1 cellular context compared by ENCODE assay signal in the genomic region with DNA sequence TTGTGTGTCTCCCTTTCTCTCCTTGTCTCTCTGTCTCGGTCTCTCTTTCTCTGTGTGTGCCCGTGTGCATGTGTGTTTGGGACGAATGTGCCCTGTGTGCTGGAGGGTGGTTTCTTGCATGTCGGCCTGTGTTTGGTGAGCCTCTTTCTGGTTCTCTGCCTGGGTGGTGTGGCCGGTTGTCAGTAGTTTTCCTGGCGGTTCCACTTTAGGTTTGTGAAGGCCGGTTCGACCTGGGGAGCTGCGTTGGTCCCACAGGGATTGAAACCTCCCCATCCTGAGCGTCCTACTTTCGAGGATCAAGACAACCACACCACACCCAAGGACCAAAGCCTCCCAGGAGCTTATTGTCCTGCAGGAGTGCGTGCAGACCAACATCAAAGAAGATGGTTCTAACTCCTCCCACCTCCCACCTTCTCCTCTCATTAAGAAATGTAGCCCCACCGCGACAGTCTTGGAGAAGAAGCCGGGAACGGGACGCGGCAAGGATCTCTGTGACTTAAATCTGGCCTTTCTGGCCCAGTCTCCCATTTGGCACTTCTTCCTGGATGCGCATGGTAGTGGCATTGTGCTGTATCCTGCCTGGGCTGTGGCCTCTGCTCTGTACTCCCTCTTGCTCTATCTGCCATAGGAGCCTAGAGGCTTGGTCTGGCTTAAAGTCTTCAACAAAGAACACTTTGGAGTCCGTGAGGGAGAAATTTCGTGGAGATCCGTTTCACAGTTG.
TF ChIP-seq lines count a peak whose summit lies in the region.

No MANE protein-coding gene starts in this region.

TF ChIP-seq in SK-N-SH treated with all-trans-retinoic acid at 6 μM for 48 hours, 23 proteins besides CTCF, POLR2A, EP300 and RAD21 (continued from another document):
- TF ChIP-seq, protein P1, sequence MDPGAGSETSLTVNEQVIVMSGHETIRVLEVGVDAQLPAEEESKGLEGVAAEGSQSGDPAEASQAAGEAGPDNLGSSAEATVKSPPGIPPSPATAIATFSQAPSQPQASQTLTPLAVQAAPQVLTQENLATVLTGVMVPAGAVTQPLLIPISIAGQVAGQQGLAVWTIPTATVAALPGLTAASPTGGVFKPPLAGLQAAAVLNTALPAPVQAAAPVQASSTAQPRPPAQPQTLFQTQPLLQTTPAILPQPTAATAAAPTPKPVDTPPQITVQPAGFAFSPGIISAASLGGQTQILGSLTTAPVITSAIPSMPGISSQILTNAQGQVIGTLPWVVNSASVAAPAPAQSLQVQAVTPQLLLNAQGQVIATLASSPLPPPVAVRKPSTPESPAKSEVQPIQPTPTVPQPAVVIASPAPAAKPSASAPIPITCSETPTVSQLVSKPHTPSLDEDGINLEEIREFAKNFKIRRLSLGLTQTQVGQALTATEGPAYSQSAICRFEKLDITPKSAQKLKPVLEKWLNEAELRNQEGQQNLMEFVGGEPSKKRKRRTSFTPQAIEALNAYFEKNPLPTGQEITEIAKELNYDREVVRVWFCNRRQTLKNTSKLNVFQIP (CRISPR knock-in tag; IDR thresholded peaks at IDR 0.05; ENCODE audit: borderline replicate concordance, low read depth), result no peak
- TF ChIP-seq ARNTL (CRISPR knock-in tag; IDR thresholded peaks at IDR 0.05; ENCODE audit: borderline replicate concordance, low read depth) (no peak), SNAI2 (CRISPR knock-in tag; IDR thresholded peaks at IDR 0.05) (no peak), PPARA (CRISPR knock-in tag; IDR thresholded peaks at IDR 0.05; ENCODE audit: borderline replicate concordance) (no peak), TCF4 (CRISPR knock-in tag; IDR thresholded peaks at IDR 0.05; ENCODE audit: borderline replicate concordance) (no peak)
- TF ChIP-seq, protein P2, sequence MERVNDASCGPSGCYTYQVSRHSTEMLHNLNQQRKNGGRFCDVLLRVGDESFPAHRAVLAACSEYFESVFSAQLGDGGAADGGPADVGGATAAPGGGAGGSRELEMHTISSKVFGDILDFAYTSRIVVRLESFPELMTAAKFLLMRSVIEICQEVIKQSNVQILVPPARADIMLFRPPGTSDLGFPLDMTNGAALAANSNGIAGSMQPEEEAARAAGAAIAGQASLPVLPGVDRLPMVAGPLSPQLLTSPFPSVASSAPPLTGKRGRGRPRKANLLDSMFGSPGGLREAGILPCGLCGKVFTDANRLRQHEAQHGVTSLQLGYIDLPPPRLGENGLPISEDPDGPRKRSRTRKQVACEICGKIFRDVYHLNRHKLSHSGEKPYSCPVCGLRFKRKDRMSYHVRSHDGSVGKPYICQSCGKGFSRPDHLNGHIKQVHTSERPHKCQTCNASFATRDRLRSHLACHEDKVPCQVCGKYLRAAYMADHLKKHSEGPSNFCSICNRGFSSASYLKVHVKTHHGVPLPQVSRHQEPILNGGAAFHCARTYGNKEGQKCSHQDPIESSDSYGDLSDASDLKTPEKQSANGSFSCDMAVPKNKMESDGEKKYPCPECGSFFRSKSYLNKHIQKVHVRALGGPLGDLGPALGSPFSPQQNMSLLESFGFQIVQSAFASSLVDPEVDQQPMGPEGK (CRISPR knock-in tag; IDR thresholded peaks at IDR 0.05; ENCODE audit: borderline replicate concordance), result no peak
